Comparison of ENCODE assay signal across 2 cellular contexts in the genomic region with DNA sequence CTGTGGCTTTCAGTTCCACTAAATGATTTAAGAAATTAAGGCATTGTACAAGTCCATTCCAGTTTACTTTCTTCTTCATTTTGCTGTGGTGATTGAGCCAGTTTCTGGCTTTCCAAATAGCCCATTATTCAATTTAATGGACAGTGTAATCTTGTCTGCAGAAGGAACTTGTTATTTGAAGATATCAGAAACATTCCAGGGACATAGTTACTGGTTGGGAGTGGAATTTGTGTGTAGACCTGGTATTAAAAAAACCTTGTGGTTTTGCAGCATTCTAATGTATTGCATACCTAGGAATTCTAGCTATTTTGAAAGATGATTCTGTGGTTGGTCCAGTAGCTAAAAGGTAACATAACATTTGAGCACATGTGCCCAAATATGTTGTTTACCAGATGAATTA.
TF ChIP-seq lines count a peak whose summit lies in the region.

No MANE protein-coding gene starts in this region.

TF ChIP-seq in HepG2, 621 proteins besides CTCF, POLR2A, EP300 and RAD21 (continued from another document):
- TF ChIP-seq, protein P1, sequence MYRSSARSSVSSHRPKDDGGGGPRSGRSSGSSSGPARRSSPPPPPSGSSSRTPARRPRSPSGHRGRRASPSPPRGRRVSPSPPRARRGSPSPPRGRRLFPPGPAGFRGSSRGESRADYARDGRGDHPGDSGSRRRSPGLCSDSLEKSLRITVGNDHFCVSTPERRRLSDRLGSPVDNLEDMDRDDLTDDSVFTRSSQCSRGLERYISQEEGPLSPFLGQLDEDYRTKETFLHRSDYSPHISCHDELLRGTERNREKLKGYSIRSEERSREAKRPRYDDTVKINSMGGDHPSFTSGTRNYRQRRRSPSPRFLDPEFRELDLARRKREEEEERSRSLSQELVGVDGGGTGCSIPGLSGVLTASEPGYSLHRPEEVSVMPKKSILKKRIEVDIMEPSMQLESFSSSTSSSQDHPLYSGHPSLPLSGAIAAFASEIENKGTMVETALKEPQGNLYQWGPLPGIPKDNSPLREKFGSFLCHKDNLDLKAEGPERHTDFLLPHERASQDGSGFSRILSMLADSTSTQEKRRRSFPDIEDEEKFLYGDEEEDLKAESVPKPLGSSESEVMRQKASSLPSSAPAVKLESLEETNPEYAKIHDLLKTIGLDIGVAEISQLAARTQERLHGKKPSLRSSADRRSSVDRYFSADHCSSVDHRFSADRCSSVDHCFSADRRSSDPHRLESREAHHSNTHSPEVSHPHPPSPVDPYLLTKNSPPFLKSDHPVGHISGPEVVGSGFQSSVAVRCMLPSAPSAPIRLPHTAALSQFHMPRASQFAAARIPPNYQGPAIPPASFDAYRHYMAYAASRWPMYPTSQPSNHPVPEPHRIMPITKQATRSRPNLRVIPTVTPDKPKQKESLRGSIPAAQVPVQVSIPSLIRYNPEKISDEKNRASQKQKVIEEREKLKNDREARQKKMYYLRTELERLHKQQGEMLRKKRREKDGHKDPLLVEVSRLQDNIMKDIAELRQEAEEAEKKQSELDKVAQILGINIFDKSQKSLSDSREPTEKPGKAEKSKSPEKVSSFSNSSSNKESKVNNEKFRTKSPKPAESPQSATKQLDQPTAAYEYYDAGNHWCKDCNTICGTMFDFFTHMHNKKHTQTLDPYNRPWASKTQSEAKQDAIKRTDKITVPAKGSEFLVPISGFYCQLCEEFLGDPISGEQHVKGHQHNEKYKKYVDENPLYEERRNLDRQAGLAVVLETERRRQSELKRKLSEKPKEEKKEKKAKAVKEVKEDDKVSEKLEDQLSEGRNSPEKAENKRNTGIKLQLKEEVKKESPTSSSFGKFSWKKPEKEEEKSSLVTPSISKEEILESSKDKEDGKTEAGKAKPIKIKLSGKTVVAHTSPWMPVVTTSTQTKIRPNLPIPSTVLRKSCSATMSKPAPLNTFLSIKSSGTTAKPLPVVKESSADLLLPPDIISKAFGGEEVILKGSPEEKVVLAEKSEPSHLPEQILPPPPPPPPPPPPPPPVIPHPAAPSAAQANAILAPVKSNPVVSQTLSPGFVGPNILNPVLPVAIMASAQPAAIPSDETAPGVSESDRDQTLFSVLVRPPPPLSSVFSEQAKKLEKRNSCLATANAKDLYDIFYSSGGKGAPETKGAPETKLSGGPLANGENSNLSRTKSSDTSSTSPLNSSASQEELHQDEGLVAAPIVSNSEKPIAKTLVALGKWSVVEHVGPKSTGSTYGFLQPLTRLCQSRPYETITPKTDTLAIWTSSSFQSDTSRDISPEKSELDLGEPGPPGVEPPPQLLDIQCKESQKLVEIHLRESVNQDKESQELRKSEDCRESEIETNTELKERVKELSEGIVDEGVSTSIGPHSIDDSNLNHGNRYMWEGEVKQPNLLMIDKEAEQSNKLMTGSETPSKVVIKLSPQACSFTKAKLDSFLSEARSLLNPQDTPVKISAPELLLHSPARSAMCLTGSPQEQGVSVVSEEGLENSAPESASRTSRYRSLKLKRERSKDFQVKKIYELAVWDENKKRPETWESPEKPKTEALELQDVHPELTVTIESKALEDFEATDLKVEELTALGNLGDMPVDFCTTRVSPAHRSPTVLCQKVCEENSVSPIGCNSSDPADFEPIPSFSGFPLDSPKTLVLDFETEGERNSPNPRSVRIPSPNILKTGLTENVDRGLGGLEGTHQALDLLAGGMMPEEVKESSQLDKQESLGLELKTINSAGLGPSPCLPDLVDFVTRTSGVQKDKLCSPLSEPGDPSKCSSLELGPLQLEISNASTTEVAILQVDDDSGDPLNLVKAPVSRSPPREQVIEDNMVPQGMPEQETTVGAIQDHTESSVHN (CRISPR knock-in tag; IDR thresholded peaks at IDR 0.05), result no peak
- no peak for TF ChIP-seq SOX5 (CRISPR knock-in tag; IDR thresholded peaks at IDR 0.05; ENCODE audit: borderline replicate concordance)
- TF ChIP-seq, protein P2, sequence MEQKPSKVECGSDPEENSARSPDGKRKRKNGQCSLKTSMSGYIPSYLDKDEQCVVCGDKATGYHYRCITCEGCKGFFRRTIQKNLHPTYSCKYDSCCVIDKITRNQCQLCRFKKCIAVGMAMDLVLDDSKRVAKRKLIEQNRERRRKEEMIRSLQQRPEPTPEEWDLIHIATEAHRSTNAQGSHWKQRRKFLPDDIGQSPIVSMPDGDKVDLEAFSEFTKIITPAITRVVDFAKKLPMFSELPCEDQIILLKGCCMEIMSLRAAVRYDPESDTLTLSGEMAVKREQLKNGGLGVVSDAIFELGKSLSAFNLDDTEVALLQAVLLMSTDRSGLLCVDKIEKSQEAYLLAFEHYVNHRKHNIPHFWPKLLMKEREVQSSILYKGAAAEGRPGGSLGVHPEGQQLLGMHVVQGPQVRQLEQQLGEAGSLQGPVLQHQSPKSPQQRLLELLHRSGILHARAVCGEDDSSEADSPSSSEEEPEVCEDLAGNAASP (CRISPR knock-in tag; IDR thresholded peaks at IDR 0.05; ENCODE audit: borderline replicate concordance), result no peak
- TF ChIP-seq, protein P3, sequence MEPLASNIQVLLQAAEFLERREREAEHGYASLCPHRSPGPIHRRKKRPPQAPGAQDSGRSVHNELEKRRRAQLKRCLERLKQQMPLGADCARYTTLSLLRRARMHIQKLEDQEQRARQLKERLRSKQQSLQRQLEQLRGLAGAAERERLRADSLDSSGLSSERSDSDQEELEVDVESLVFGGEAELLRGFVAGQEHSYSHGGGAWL (CRISPR knock-in tag; IDR thresholded peaks at IDR 0.05), result no peak
- no peak for TF ChIP-seq YY1 (IDR thresholded peaks at IDR 0.05; ENCODE audit: insufficient read depth, insufficient replicate concordance, low read depth, low read length)
- no peak for TF ChIP-seq GFI1 (CRISPR knock-in tag; IDR thresholded peaks at IDR 0.05; ENCODE audit: borderline replicate concordance)
- TF ChIP-seq SMARCE1 (IDR thresholded peaks at IDR 0.05; ENCODE audit: borderline replicate concordance), result no peak
TF ChIP-seq in HepG2: peak in this region for 0.

TF ChIP-seq in WTC11, 78 proteins besides CTCF, POLR2A, EP300 and RAD21 (continued from another document):
- TF ChIP-seq, protein P4, sequence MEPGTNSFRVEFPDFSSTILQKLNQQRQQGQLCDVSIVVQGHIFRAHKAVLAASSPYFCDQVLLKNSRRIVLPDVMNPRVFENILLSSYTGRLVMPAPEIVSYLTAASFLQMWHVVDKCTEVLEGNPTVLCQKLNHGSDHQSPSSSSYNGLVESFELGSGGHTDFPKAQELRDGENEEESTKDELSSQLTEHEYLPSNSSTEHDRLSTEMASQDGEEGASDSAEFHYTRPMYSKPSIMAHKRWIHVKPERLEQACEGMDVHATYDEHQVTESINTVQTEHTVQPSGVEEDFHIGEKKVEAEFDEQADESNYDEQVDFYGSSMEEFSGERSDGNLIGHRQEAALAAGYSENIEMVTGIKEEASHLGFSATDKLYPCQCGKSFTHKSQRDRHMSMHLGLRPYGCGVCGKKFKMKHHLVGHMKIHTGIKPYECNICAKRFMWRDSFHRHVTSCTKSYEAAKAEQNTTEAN (CRISPR knock-in tag; IDR thresholded peaks at IDR 0.05), result no peak
- TF ChIP-seq ETV6 (CRISPR knock-in tag; IDR thresholded peaks at IDR 0.05) (no peak), ZNF219 (CRISPR knock-in tag; IDR thresholded peaks at IDR 0.05; ENCODE audit: borderline replicate concordance) (no peak), MYBL2 (CRISPR knock-in tag; IDR thresholded peaks at IDR 0.05) (no peak), SMAD4 (CRISPR knock-in tag; IDR thresholded peaks at IDR 0.05) (no peak)
- TF ChIP-seq, protein P5, sequence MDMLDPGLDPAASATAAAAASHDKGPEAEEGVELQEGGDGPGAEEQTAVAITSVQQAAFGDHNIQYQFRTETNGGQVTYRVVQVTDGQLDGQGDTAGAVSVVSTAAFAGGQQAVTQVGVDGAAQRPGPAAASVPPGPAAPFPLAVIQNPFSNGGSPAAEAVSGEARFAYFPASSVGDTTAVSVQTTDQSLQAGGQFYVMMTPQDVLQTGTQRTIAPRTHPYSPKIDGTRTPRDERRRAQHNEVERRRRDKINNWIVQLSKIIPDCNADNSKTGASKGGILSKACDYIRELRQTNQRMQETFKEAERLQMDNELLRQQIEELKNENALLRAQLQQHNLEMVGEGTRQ (CRISPR knock-in tag; IDR thresholded peaks at IDR 0.05), result no peak
- TF ChIP-seq, protein P6, sequence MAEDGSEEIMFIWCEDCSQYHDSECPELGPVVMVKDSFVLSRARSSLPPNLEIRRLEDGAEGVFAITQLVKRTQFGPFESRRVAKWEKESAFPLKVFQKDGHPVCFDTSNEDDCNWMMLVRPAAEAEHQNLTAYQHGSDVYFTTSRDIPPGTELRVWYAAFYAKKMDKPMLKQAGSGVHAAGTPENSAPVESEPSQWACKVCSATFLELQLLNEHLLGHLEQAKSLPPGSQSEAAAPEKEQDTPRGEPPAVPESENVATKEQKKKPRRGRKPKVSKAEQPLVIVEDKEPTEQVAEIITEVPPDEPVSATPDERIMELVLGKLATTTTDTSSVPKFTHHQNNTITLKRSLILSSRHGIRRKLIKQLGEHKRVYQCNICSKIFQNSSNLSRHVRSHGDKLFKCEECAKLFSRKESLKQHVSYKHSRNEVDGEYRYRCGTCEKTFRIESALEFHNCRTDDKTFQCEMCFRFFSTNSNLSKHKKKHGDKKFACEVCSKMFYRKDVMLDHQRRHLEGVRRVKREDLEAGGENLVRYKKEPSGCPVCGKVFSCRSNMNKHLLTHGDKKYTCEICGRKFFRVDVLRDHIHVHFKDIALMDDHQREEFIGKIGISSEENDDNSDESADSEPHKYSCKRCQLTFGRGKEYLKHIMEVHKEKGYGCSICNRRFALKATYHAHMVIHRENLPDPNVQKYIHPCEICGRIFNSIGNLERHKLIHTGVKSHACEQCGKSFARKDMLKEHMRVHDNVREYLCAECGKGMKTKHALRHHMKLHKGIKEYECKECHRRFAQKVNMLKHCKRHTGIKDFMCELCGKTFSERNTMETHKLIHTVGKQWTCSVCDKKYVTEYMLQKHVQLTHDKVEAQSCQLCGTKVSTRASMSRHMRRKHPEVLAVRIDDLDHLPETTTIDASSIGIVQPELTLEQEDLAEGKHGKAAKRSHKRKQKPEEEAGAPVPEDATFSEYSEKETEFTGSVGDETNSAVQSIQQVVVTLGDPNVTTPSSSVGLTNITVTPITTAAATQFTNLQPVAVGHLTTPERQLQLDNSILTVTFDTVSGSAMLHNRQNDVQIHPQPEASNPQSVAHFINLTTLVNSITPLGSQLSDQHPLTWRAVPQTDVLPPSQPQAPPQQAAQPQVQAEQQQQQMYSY (CRISPR knock-in tag; IDR thresholded peaks at IDR 0.05), result no peak
